ENCODE assay signal across 12 cellular contexts in the genomic region with DNA sequence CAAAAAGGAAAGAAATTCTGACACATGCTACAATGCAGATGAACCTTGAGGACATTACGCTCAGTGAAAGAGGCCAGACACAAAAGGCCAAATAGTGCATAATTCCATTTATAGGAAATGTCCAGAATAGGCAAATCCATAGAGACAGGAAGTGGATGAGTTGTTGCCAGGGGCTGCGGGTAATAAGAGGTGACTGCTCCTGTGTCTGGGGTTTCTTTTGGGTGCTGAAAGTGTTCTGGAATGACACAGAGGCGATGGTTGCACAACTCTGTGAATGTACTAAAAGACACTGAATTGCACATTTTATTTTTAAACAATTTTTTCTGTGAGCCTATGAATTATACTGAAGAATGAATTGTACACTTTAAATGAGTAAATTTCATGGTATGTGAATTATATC. TPM values are rescaled to one million over a fixed set of nuclear protein-coding genes. Genes with fewer than 3 reads are reported as not detected.
DNase-seq lines count a peak whose midpoint lies in the region; ATAC-seq and TF ChIP-seq lines count a peak whose summit lies in the region.
"Had no signal": no experiment of that assay in that cellular context is flagged by ENCODE, and none has a peak within 500 bp of the region (broad histone marks: within the 10 kb centered on the region; RNA-seq: fewer than 3 reads in every experiment).

No MANE protein-coding gene starts in this region.

- H3K9me3 ChIP-seq in RWPE2 (ENCODE audit: severe bottlenecking) (no peaks in the 10 kb centered on the region), skeletal muscle tissue (ENCODE audit: control insufficient read depth in 3 of 3, low read length in 3 of 3) (no peaks in the 10 kb centered on the region)
- H3K9me3 ChIP-seq: lower lobe of right lung had no signal

- H3K4me3 ChIP-seq in RWPE2 (ENCODE audit: severe bottlenecking) (no peak overlapping the region), skeletal muscle tissue (ENCODE audit: low read length in 3 of 3) (no peak overlapping the region)
- H3K4me3 ChIP-seq: lower lobe of right lung had no signal

- H3K4me1 ChIP-seq in RWPE2 (ENCODE audit: insufficient read depth, poor library complexity, severe bottlenecking) (peaks cover 33% of the 10 kb centered on the region), skeletal muscle tissue (ENCODE audit: control insufficient read depth in 3 of 3, insufficient read depth in 3 of 3, low read length in 3 of 3) (peaks cover 64 to 77% (median 68%) of the 10 kb centered on the region in 3 donors)

- H3K27ac ChIP-seq in RWPE2 (ENCODE audit: poor library complexity, severe bottlenecking): peak overlapping the region; percentile 78
- peak overlapping the region; percentile 30 for H3K27ac ChIP-seq in skeletal muscle tissue (ENCODE audit: low read depth, low read length)
- H3K27ac ChIP-seq: lower lobe of right lung had no signal

- no peak overlapping the region for H3K4me3 Mint-ChIP-seq in HFFc6
- H3K4me3 Mint-ChIP-seq: activated B cell treated with CpG ODN at 0.5 μM for 24 hours; central memory CD8-positive, alpha-beta T cell; stimulated activated memory B cell treated with anti-CD40 and anti-IgM and Interleukin-4, amounts not matched to agents 10 μg/mL and 1 μg/mL and 100 μg/mL, for 72 hours had no signal

- peaks cover 6% of the 10 kb centered on the region for H3K36me3 Mint-ChIP-seq in HFFc6 (ENCODE audit: low read depth)

- peak; percentile 48; the same call in 2 of the 3 replicates for ATAC-seq in RWPE2 (ENCODE audit: low read depth)
- ATAC-seq: lower lobe of right lung; stimulated activated memory B cell treated with anti-CD40 and anti-IgM and Interleukin-4, amounts not matched to agents 10 μg/mL and 1 μg/mL and 100 μg/mL, for 72 hours had no signal

- peaks cover 4% of the 10 kb centered on the region for H3K27me3 Mint-ChIP-seq in HFFc6 (ENCODE audit: insufficient read depth)
- H3K27me3 Mint-ChIP-seq: activated B cell treated with CpG ODN at 0.5 μM for 24 hours; central memory CD8-positive, alpha-beta T cell; stimulated activated memory B cell treated with anti-CD40 and anti-IgM and Interleukin-4, amounts not matched to agents 10 μg/mL and 1 μg/mL and 100 μg/mL, for 72 hours had no signal

- peak; percentile 61 for DNase-seq in HFFc6
- DNase-seq in RWPE2 (ENCODE audit: low spot score): no peak
- DNase-seq in fibroblast of peridontal ligament (ENCODE audit: extremely low read depth): peak; percentile 44
- no peak for DNase-seq in amygdala (lab: John Stamatoyannopoulos, UW)
- no peak for DNase-seq in ureter (ENCODE audit: low spot score)
- no peak for DNase-seq in NCI-H526 (lab: John Stamatoyannopoulos, UW)
- DNase-seq: activated B cell treated with CpG ODN at 0.5 μM for 24 hours, lower lobe of right lung, nucleus accumbens had no signal

- peaks cover 62% of the 10 kb centered on the region for H3K4me1 Mint-ChIP-seq in HFFc6 (ENCODE audit: low read depth)

- no peaks in the 10 kb centered on the region for H3K9me3 Mint-ChIP-seq in HFFc6
- H3K9me3 Mint-ChIP-seq: activated B cell treated with CpG ODN at 0.5 μM for 24 hours; central memory CD8-positive, alpha-beta T cell; stimulated activated memory B cell treated with anti-CD40 and anti-IgM and Interleukin-4, amounts not matched to agents 10 μg/mL and 1 μg/mL and 100 μg/mL, for 72 hours had no signal

- no peak overlapping the region for H3K9ac ChIP-seq in skeletal muscle tissue (ENCODE audit: low read depth in 1 of 3, low read length in 3 of 3)

- H3K27me3 ChIP-seq in RWPE2 (ENCODE audit: insufficient read depth, poor library complexity, severe bottlenecking): no peaks in the 10 kb centered on the region
- no peaks in the 10 kb centered on the region for H3K27me3 ChIP-seq in skeletal muscle tissue (ENCODE audit: control insufficient read depth in 3 of 3, insufficient read depth in 3 of 3, low read length in 3 of 3)

- peak overlapping the region; percentile 67 for H3K27ac Mint-ChIP-seq in HFFc6
- H3K27ac Mint-ChIP-seq: activated B cell treated with CpG ODN at 0.5 μM for 24 hours; stimulated activated memory B cell treated with anti-CD40 and anti-IgM and Interleukin-4, amounts not matched to agents 10 μg/mL and 1 μg/mL and 100 μg/mL, for 72 hours had no signal

- H3K36me3 ChIP-seq in RWPE2 (ENCODE audit: low read depth) (peaks cover 7% of the 10 kb centered on the region; the same call in 1 of the 2 replicates), skeletal muscle tissue (ENCODE audit: control insufficient read depth in 3 of 3, insufficient read depth in 3 of 3, low read length in 3 of 3) (no peaks in the 10 kb centered on the region)
- H3K36me3 ChIP-seq: lower lobe of right lung had no signal

- TF ChIP-seq CTCF in HFFc6 (IDR thresholded peaks at IDR 0.05): no peak
- no peak for TF ChIP-seq CTCF in RWPE2 (IDR thresholded peaks at IDR 0.05; ENCODE audit: poor library complexity, severe bottlenecking)

RNA-seq across cellular contexts. Expression of a gene that starts 23.3 kb away (rescaled TPM):
- 100 to 1,000 TPM; 103 to 133 (median 120) TPM for total RNA-seq in HFFc6 (2021; fragmentation: NEBNext Ultra II Directional; extraction: Animal tissue kit (Norgen Biotek cat#: 25700))
- total RNA-seq in skeletal muscle tissue (11.0 TPM), ureter (103 TPM)

RNA-seq across cellular contexts. Expression of a gene that starts 54.5 kb away (rescaled TPM):
- total RNA-seq in HFFc6 (2021; fragmentation: NEBNext Ultra II Directional; extraction: Animal tissue kit (Norgen Biotek cat#: 25700)): 10 to 100 TPM; 28.8 to 35.8 (median 31.9) TPM
- total RNA-seq in skeletal muscle tissue (10.4 TPM), ureter (105 TPM)

Comparison
In these comparisons a context has a peak if more than half of its experiments do, and no peak if none do; other contexts are left out.
1. DNase-seq: peak in HFFc6 (single experiment) and fibroblast of peridontal ligament (single experiment); none in RWPE2 (single experiment), amygdala (0 of 56), ureter (single experiment) and NCI-H526 (0 of 2).